32 cellular contexts compared by ENCODE assay signal in genomic region chr7:1312098-1313070, GRCh38.
DNase-seq lines count a peak whose midpoint lies in the region; FAIRE-seq and TF ChIP-seq lines count a peak whose summit lies in the region.
"Had no signal": no experiment of that assay in that cellular context is flagged by ENCODE, and none has a peak within 500 bp of the region (broad histone marks: within the 10 kb centered on the region; RNA-seq: fewer than 3 reads in every experiment).

No MANE protein-coding gene starts in this region.

- H4K91ac ChIP-seq in H1 (replicated peaks; ENCODE audit: insufficient read length, low read length), result peak overlapping the region; percentile 65

- no peak overlapping the region for H2BK5ac ChIP-seq in H1 (ENCODE audit: low read depth, low read length)

- H2BK20ac ChIP-seq in H1 (ENCODE audit: low read length), result no peak overlapping the region

- no peak overlapping the region for H4K5ac ChIP-seq in H1 (ENCODE audit: insufficient read length, low read depth, low read length)

- no peak overlapping the region for H2BK15ac ChIP-seq in H1 (ENCODE audit: low read length)

- H3K27me3 ChIP-seq in H1 (replicated peaks in 1 of 4; ENCODE audit: control insufficient read depth in 3 of 4, extremely low read depth in 1 of 4, insufficient read depth in 3 of 4, low read length in 3 of 4), result no peaks in the 10 kb centered on the region
- H3K27me3 ChIP-seq: ascending aorta, cardiac muscle cell had no signal

- POLR2A ChIA-PET in H1 (lab: Charles Lee; ENCODE audit: partially characterized antibody), result no interaction called here

- CTCF ChIA-PET in H1 (lab: Charles Lee; ENCODE audit: partially characterized antibody), result interaction anchor here (1.0 to 1.4 kb wide), 2 partner anchors 15 to 100 kb away, joined by 3 read pairs; no protein-coding TSS in a partner anchor

- H2BK120ac ChIP-seq in H1 (replicated peaks; ENCODE audit: low read depth, low read length), result no peak overlapping the region

- no peak overlapping the region for H3K56ac ChIP-seq in H1 (replicated peaks; ENCODE audit: insufficient read length, low read depth, low read length)

- H3K23ac ChIP-seq in H1 (ENCODE audit: insufficient read length), result no peak overlapping the region

- H3K9ac ChIP-seq in H1 (replicated peaks in 1 of 4; ENCODE audit: extremely low read depth in 1 of 4, low read depth in 3 of 4, low read length in 3 of 4), result no peak overlapping the region
- H3K9ac ChIP-seq: KMS-11 had no signal

- H3K18ac ChIP-seq in H1 (ENCODE audit: extremely low read depth, low read length), result no peak overlapping the region

- no peak overlapping the region for H3K4me3 ChIP-seq in H1 (ENCODE audit: extremely low read depth in 1 of 4, insufficient read depth in 2 of 4, low read depth in 3 of 4, low read length in 4 of 4)
- H3K4me3 ChIP-seq: ascending aorta, cardiac muscle cell, coronary artery, left ventricle myocardium inferior, PC-9, psoas muscle had no signal

- H3K4me1 ChIP-seq in H1 (replicated peaks in 1 of 4; ENCODE audit: control insufficient read depth in 3 of 4, insufficient read depth in 4 of 4, low read length in 3 of 4), result no peaks in the 10 kb centered on the region; a peak in 2 of 7 replicates
- H3K4me1 ChIP-seq: ascending aorta, left ventricle myocardium inferior, psoas muscle had no signal

- H4K8ac ChIP-seq in H1 (ENCODE audit: extremely low read depth, insufficient read depth, low read length), result no peak overlapping the region; the same call in 1 of the 2 replicates

- no peak overlapping the region for H2BK12ac ChIP-seq in H1 (ENCODE audit: low read depth, low read length)

- peaks cover 0 to 5% of the 10 kb centered on the region in 2 experiments for H4K20me1 ChIP-seq in H1 (replicated peaks in 1 of 2; ENCODE audit: control insufficient read depth in 1 of 2, insufficient read depth in 2 of 2, low read length in 2 of 2)

- no peak for TF ChIP-seq RAD21 in Ishikawa (IDR thresholded peaks at IDR 0.05; ENCODE audit: low read depth)
- no peak for TF ChIP-seq RAD21 in H1 (IDR thresholded peaks at IDR 0.05 in 1 of 2, conservative IDR thresholded peaks at IDR 0.05 in 1 of 2; ENCODE audit: low read depth in 2 of 2, low read length in 2 of 2)

- H3K9me3 ChIP-seq in H1 (ENCODE audit: insufficient read depth in 2 of 2, low read depth in 1 of 2, low read length in 1 of 2), result no peaks in the 10 kb centered on the region
- H3K9me3 ChIP-seq: ascending aorta, psoas muscle had no signal

- H2AFZ ChIP-seq in H1 (ENCODE audit: low read length), result no peak overlapping the region
- H2AFZ ChIP-seq: PC-9 had no signal

- H3K27ac ChIP-seq in H1 (ENCODE audit: low read depth, low read length), result no peak overlapping the region
- H3K27ac ChIP-seq: 22Rv1, ascending aorta, C4-2B, cardiac muscle cell, coronary artery, KMS-11, left ventricle myocardium inferior, PC-9, psoas muscle, VCaP had no signal

- no peaks in the 10 kb centered on the region for H3K79me2 ChIP-seq in H1 (ENCODE audit: control insufficient read depth in 1 of 2, insufficient read depth in 2 of 2, low read length in 2 of 2)

- H3K14ac ChIP-seq in H1 (ENCODE audit: insufficient read length), result no peak overlapping the region

- peaks cover 8% of the 10 kb centered on the region; the same call in 1 of the 2 replicates for H3K23me2 ChIP-seq in H1 (ENCODE audit: low read depth, low read length)

- no peak for TF ChIP-seq POLR2A in H1 (IDR thresholded peaks at IDR 0.05; ENCODE audit: control extremely low read depth in 1 of 2, low read depth in 2 of 2, low read length in 2 of 2)

- DNase-seq in DMS 273 (lab: John Stamatoyannopoulos, UW; ENCODE audit: unreplicated experiment) (peak; percentile 79), DMS 273 treated with DMSO at 0.1 percent for 48 hours (lab: John Stamatoyannopoulos, UW) (no peak), H1 (ENCODE audit: low read depth in 1 of 2, low spot score in 2 of 2) (no peak), posterior vena cava (ENCODE audit: low spot score) (peak; percentile 25), NCI-H1092 treated with DMSO at 0.1 percent for 48 hours (lab: John Stamatoyannopoulos, UW) (no peak), NCI-H526 (lab: John Stamatoyannopoulos, UW) (no peak)
- DNase-seq in activated CD4-positive, alpha-beta T cell treated with anti-CD3 and anti-CD28 coated beads, Interleukin-2, amount 50 U/mL, for 1 hour, result no peak
- DNase-seq: activated CD4-positive, alpha-beta T cell treated with anti-CD3 and anti-CD28 coated beads for 4 hours; activated CD8-positive, alpha-beta memory T cell treated with anti-CD3 and anti-CD28 coated beads for 24 hours; activated T-cell treated with anti-CD3 and anti-CD28 coated beads for 4 hours; DMS79 treated with DMSO at 0.1 percent for 48 hours; effector CD8-positive, alpha-beta T cell; naive B cell; NCI-H1417 treated with DMSO at 0.1 percent for 48 hours; NCI-H2029 treated with DMSO at 0.1 percent for 48 hours; NCI-H526 treated with DMSO at 0.1 percent for 48 hours; NK-92 treated with Interleukin-12 subunit alpha and Interleukin-12 subunit beta, amount 100 ng/mL, for 24 hours; occipital lobe; PC-9; SHP77 treated with DMSO at 0.1 percent for 48 hours; stimulated activated CD4-positive, alpha-beta T cell treated with anti-CD3 and anti-CD28 coated beads, Interleukin-4, amount 100 ng/mL, for 24 hours; T-helper 9 cell had no signal

- no peaks in the 10 kb centered on the region for H3K79me1 ChIP-seq in H1 (ENCODE audit: low read depth, low read length)

- H3K36me3 ChIP-seq in H1 (ENCODE audit: control insufficient read depth in 2 of 4, insufficient read depth in 4 of 4, low read length in 3 of 4), result no peaks in the 10 kb centered on the region
- H3K36me3 ChIP-seq: ascending aorta, cardiac muscle cell, left ventricle myocardium inferior had no signal

- H3K4ac ChIP-seq in H1 (replicated peaks; ENCODE audit: insufficient read length, low read depth, low read length), result no peak overlapping the region

- H3K4me2 ChIP-seq in H1 (ENCODE audit: insufficient read depth in 1 of 2, low read depth in 2 of 2, low read length in 2 of 2), result no peak overlapping the region
- H3K4me2 ChIP-seq: KMS-11, PC-9 had no signal

- 87% methylated on average over 33 of the region's 34 CpGs; no CpG with 5 or more reads in 1 of the 2 experiments for WGBS in H1 (ENCODE audit: extremely low coverage in 1 of 2, insufficient coverage in 1 of 2, insufficient read length in 1 of 2, insufficient replicate concordance in 2 of 2, low coverage in 1 of 2, low lambda C conversion rate in 2 of 2, missing lambda C conversion rate in 1 of 2), 2 experiments

- TF ChIP-seq CTCF in H1 (IDR thresholded peaks at IDR 0.05; ENCODE audit: control extremely low read depth in 1 of 3, insufficient read depth in 1 of 3, low read depth in 1 of 3, low read length in 3 of 3), result no peak

- no peak for FAIRE-seq in H1 (lab: Jason Lieb, UNC)

- no peak for TF ChIP-seq EP300 in Ishikawa (IDR thresholded peaks at IDR 0.05; ENCODE audit: borderline replicate concordance)
- TF ChIP-seq EP300 in H1 (IDR thresholded peaks at IDR 0.05; ENCODE audit: borderline replicate concordance in 1 of 2, low read depth in 2 of 2, low read length in 2 of 2), result no peak

- H2AK5ac ChIP-seq in H1 (ENCODE audit: low read depth, low read length), result no peak overlapping the region

- intact Hi-C loops in posterior vena cava (cut with DNase I), result no loop called here

TF ChIP-seq in Ishikawa, 13 proteins besides CTCF, POLR2A, EP300 and RAD21:
- 0 out of 2 replicates have a peak, but pooled peaks have one; percentile 9 for TF ChIP-seq USF1 (IDR thresholded peaks at IDR 0.05)
- TF ChIP-seq YY1 (IDR thresholded peaks at IDR 0.05; ENCODE audit: low read depth), result no peak
TF ChIP-seq in Ishikawa: peak in this region for 1.

TF ChIP-seq in H1, 55 proteins besides CTCF, POLR2A, EP300 and RAD21:
- TF ChIP-seq NRF1 (IDR thresholded peaks at IDR 0.05; ENCODE audit: low read depth, low read length) (no peak), NANOG (IDR thresholded peaks at IDR 0.05; ENCODE audit: insufficient read depth, low read depth, low read length, poor library complexity, severe bottlenecking) (no peak), RBBP5 (IDR thresholded peaks at IDR 0.05; ENCODE audit: borderline replicate concordance, low read depth, low read length) (no peak), BRCA1 (IDR thresholded peaks at IDR 0.05; ENCODE audit: low read depth, low read length) (no peak), HDAC6 (IDR thresholded peaks at IDR 0.05; ENCODE audit: low read depth, low read length) (no peak), TBP (IDR thresholded peaks at IDR 0.05; ENCODE audit: low read depth, low read length) (no peak), JUN (IDR thresholded peaks at IDR 0.05; ENCODE audit: low read depth, low read length) (no peak), GABPA (IDR thresholded peaks at IDR 0.05; ENCODE audit: borderline replicate concordance, insufficient read depth, low read length) (no peak), ASH2L (IDR thresholded peaks at IDR 0.05; ENCODE audit: low read length) (no peak), JUND (IDR thresholded peaks at IDR 0.05; ENCODE audit: low read length) (no peak), BCL11A (IDR thresholded peaks at IDR 0.05; ENCODE audit: low read depth in 2 of 2, low read length in 2 of 2) (no peak), HDAC2 (IDR thresholded peaks at IDR 0.05; ENCODE audit: borderline replicate concordance in 1 of 2, low read depth in 2 of 2, low read length in 2 of 2) (no peak), SP1 (IDR thresholded peaks at IDR 0.05; ENCODE audit: low read depth, low read length) (no peak), RNF2 (IDR thresholded peaks at IDR 0.05; ENCODE audit: borderline replicate concordance, low read depth, low read length, missing control alignments, poor library complexity, severe bottlenecking) (no peak), ATF2 (IDR thresholded peaks at IDR 0.05; ENCODE audit: low read length) (no peak), RFX5 (IDR thresholded peaks at IDR 0.05; ENCODE audit: borderline replicate concordance, low read depth, low read length) (no peak), BACH1 (IDR thresholded peaks at IDR 0.05; ENCODE audit: low read length) (no peak)
TF ChIP-seq in H1: peak in this region for 0.

Comparison
In these comparisons a context has a peak if more than half of its experiments do, and no peak if none do; other contexts are left out.
1. DNase-seq: peak in DMS 273 (single experiment) and posterior vena cava (single experiment); none in DMS 273 treated with DMSO at 0.1 percent for 48 hours (single experiment), H1 (0 of 2), NCI-H1092 treated with DMSO at 0.1 percent for 48 hours (single experiment), activated CD4-positive, alpha-beta T cell treated with anti-CD3 and anti-CD28 coated beads, Interleukin-2, amount 50 U/mL, for 1 hour (single experiment) and NCI-H526 (0 of 2).